ENCODE assay signal across 1 cellular context in genomic region chr1:2160691-2161320, GRCh38.
TF ChIP-seq lines count a peak whose summit lies in the region.

No MANE protein-coding gene starts in this region.

TF ChIP-seq in H1, 55 proteins besides CTCF, POLR2A, EP300 and RAD21:
- no peak for TF ChIP-seq ZNF274 (IDR thresholded peaks at IDR 0.05; ENCODE audit: borderline replicate concordance, extremely low read depth, low read length)
- no peak for TF ChIP-seq PHF8 (conservative IDR thresholded peaks at IDR 0.05; ENCODE audit: low read depth, low read length)
